1 cellular context compared by ENCODE assay signal in the genomic region with DNA sequence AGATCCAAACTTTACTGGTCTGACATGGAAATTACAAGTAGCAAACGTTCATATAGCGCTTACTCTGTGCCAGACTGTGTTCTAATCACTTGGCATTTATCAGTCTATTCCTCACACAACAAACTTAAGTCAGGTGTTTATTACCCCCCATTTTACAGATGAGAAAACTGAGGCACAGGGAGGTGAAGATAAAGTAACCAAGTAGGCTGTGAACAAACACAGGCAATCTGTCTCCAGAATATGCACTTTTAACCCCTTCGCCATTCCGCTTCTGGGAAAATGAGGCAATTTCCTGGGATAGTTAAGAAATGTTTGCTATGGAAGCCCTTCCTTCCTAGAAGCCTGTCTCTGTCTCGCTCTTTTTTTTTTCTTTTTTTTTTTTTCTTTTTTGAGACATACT.
TF ChIP-seq lines count a peak whose summit lies in the region.

No MANE protein-coding gene starts in this region.

TF ChIP-seq in HepG2, 621 proteins besides CTCF, POLR2A, EP300 and RAD21 (continued from another document and continues in another):
- TF ChIP-seq FOXA1 (IDR thresholded peaks at IDR 0.05) (no peak), FOXA1 (CRISPR knock-in tag; IDR thresholded peaks at IDR 0.05) (0 out of 2 replicates have a peak, but pooled peaks have one; percentile 33), BCL6 (CRISPR knock-in tag; IDR thresholded peaks at IDR 0.05) (peak; percentile 81), CHD4 (IDR thresholded peaks at IDR 0.05; ENCODE audit: borderline replicate concordance, low read length) (peak; percentile 96), POLR2AphosphoS2 (IDR thresholded peaks at IDR 0.05; ENCODE audit: low read depth, low read length) (no peak), SP140L (CRISPR knock-in tag; IDR thresholded peaks at IDR 0.05; ENCODE audit: borderline replicate concordance) (no peak), GABPA (IDR thresholded peaks at IDR 0.05; ENCODE audit: low read depth, low read length) (no peak), GABPA (CRISPR knock-in tag; IDR thresholded peaks at IDR 0.05; ENCODE audit: low read depth) (peak; percentile 37; the same call in 1 of the 2 replicates), KLF12 (CRISPR knock-in tag; IDR thresholded peaks at IDR 0.05; ENCODE audit: borderline replicate concordance) (no peak), FOXO1 (CRISPR knock-in tag; IDR thresholded peaks at IDR 0.05) (no peak), NR1H2 (CRISPR knock-in tag; IDR thresholded peaks at IDR 0.05; ENCODE audit: borderline replicate concordance, low read depth) (no peak), U2AF2 (IDR thresholded peaks at IDR 0.05; ENCODE audit: low read depth, low read length) (no peak), KLF11 (CRISPR knock-in tag; IDR thresholded peaks at IDR 0.05) (no peak), FOXA3 (CRISPR knock-in tag; IDR thresholded peaks at IDR 0.05) (peak; percentile 52; the same call in 1 of the 2 replicates), HNRNPL (IDR thresholded peaks at IDR 0.05; ENCODE audit: low read depth, low read length) (no peak), RCOR2 (CRISPR knock-in tag; IDR thresholded peaks at IDR 0.05) (peak; percentile 90), ZNF614 (CRISPR knock-in tag; IDR thresholded peaks at IDR 0.05; ENCODE audit: borderline replicate concordance) (no peak), ZNF670 (CRISPR knock-in tag; IDR thresholded peaks at IDR 0.05; ENCODE audit: borderline replicate concordance) (no peak), ZNF207 (IDR thresholded peaks at IDR 0.05; ENCODE audit: borderline replicate concordance) (no peak), CEBPB (IDR thresholded peaks at IDR 0.05; ENCODE audit: borderline replicate concordance, low read depth, low read length) (peak; percentile 89), KMT2A (CRISPR knock-in tag; IDR thresholded peaks at IDR 0.05) (no peak), NFKBIZ (CRISPR knock-in tag; IDR thresholded peaks at IDR 0.05) (no peak), TBX2 (CRISPR knock-in tag; IDR thresholded peaks at IDR 0.05; ENCODE audit: borderline replicate concordance) (0 out of 2 replicates have a peak, but pooled peaks have one; percentile 26), ZSCAN21 (CRISPR knock-in tag; IDR thresholded peaks at IDR 0.05; ENCODE audit: borderline replicate concordance) (no peak), NBN (conservative IDR thresholded peaks at IDR 0.05) (no peak), THAP8 (CRISPR knock-in tag; IDR thresholded peaks at IDR 0.05; ENCODE audit: borderline replicate concordance) (no peak), KDM5B (CRISPR knock-in tag; IDR thresholded peaks at IDR 0.05; ENCODE audit: borderline replicate concordance) (no peak), ZBTB2 (CRISPR knock-in tag; IDR thresholded peaks at IDR 0.05; ENCODE audit: low read depth) (no peak), ADNP (CRISPR knock-in tag; IDR thresholded peaks at IDR 0.05) (peak; percentile 85), ZNF20 (CRISPR knock-in tag; IDR thresholded peaks at IDR 0.05) (no peak), HNF4A (CRISPR knock-in tag; IDR thresholded peaks at IDR 0.05) (peak; percentile 19; the same call in 1 of the 2 replicates), JUN (CRISPR knock-in tag; IDR thresholded peaks at IDR 0.05) (no peak), NR3C1 (CRISPR knock-in tag; IDR thresholded peaks at IDR 0.05) (no peak), DZIP1 (CRISPR knock-in tag; IDR thresholded peaks at IDR 0.05) (no peak), NR2F6 (IDR thresholded peaks at IDR 0.05) (no peak), NR2F6 (CRISPR knock-in tag; IDR thresholded peaks at IDR 0.05) (peak; percentile 24; the same call in 1 of the 2 replicates), ZNF781 (CRISPR knock-in tag; IDR thresholded peaks at IDR 0.05; ENCODE audit: borderline replicate concordance, not compliant biosample characterization) (no peak), SOX13 (IDR thresholded peaks at IDR 0.05) (no peak), SOX13 (CRISPR knock-in tag; conservative IDR thresholded peaks at IDR 0.05 in 1 of 2, IDR thresholded peaks at IDR 0.05 in 1 of 2) (peak in 1 of 2 experiments; percentile 38; a peak in 1 of 4 replicates), ZBTB14 (CRISPR knock-in tag; IDR thresholded peaks at IDR 0.05) (no peak)
- TF ChIP-seq, protein P1, sequence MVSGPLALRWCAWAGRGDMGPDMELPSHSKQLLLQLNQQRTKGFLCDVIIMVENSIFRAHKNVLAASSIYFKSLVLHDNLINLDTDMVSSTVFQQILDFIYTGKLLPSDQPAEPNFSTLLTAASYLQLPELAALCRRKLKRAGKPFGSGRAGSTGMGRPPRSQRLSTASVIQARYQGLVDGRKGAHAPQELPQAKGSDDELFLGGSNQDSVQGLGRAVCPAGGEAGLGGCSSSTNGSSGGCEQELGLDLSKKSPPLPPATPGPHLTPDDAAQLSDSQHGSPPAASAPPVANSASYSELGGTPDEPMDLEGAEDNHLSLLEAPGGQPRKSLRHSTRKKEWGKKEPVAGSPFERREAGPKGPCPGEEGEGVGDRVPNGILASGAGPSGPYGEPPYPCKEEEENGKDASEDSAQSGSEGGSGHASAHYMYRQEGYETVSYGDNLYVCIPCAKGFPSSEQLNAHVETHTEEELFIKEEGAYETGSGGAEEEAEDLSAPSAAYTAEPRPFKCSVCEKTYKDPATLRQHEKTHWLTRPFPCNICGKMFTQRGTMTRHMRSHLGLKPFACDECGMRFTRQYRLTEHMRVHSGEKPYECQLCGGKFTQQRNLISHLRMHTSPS (CRISPR knock-in tag; IDR thresholded peaks at IDR 0.05; ENCODE audit: low read depth) = no peak
- TF ChIP-seq, protein P2, sequence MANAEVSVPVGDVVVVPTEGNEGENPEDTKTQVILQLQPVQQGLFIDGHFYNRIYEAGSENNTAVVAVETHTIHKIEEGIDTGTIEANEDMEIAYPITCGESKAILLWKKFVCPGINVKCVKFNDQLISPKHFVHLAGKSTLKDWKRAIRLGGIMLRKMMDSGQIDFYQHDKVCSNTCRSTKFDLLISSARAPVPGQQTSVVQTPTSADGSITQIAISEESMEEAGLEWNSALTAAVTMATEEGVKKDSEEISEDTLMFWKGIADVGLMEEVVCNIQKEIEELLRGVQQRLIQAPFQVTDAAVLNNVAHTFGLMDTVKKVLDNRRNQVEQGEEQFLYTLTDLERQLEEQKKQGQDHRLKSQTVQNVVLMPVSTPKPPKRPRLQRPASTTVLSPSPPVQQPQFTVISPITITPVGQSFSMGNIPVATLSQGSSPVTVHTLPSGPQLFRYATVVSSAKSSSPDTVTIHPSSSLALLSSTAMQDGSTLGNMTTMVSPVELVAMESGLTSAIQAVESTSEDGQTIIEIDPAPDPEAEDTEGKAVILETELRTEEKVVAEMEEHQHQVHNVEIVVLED (CRISPR knock-in tag; IDR thresholded peaks at IDR 0.05; ENCODE audit: borderline replicate concordance) = no peak
- TF ChIP-seq, protein P3, sequence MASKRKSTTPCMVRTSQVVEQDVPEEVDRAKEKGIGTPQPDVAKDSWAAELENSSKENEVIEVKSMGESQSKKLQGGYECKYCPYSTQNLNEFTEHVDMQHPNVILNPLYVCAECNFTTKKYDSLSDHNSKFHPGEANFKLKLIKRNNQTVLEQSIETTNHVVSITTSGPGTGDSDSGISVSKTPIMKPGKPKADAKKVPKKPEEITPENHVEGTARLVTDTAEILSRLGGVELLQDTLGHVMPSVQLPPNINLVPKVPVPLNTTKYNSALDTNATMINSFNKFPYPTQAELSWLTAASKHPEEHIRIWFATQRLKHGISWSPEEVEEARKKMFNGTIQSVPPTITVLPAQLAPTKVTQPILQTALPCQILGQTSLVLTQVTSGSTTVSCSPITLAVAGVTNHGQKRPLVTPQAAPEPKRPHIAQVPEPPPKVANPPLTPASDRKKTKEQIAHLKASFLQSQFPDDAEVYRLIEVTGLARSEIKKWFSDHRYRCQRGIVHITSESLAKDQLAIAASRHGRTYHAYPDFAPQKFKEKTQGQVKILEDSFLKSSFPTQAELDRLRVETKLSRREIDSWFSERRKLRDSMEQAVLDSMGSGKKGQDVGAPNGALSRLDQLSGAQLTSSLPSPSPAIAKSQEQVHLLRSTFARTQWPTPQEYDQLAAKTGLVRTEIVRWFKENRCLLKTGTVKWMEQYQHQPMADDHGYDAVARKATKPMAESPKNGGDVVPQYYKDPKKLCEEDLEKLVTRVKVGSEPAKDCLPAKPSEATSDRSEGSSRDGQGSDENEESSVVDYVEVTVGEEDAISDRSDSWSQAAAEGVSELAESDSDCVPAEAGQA (IDR thresholded peaks at IDR 0.05; ENCODE audit: low read depth) = no peak
- TF ChIP-seq, protein P3 (CRISPR knock-in tag; IDR thresholded peaks at IDR 0.05; ENCODE audit: borderline replicate concordance) = no peak
- TF ChIP-seq, protein P4, sequence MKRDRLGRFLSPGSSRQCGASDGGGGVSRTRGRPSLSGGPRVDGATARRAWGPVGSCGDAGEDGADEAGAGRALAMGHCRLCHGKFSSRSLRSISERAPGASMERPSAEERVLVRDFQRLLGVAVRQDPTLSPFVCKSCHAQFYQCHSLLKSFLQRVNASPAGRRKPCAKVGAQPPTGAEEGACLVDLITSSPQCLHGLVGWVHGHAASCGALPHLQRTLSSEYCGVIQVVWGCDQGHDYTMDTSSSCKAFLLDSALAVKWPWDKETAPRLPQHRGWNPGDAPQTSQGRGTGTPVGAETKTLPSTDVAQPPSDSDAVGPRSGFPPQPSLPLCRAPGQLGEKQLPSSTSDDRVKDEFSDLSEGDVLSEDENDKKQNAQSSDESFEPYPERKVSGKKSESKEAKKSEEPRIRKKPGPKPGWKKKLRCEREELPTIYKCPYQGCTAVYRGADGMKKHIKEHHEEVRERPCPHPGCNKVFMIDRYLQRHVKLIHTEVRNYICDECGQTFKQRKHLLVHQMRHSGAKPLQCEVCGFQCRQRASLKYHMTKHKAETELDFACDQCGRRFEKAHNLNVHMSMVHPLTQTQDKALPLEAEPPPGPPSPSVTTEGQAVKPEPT (CRISPR knock-in tag; IDR thresholded peaks at IDR 0.05; ENCODE audit: low read depth) = no peak
